Comparison of ENCODE assay signal across 8 cellular contexts in genomic region chr14:67411820-67412421, GRCh38.
A peak's percentile ranks its signal among the peaks of the same experiment; 100 is the strongest.
DNase-seq lines count a peak whose midpoint lies in the region; ATAC-seq, FAIRE-seq and TF ChIP-seq lines count a peak whose summit lies in the region.

Gene PLEK2 (minus strand): TSS chr14:67412165. CDS start chr14:67412059, 106 bp downstream.

- H3K27me3 ChIP-seq in ACC112 (ENCODE audit: insufficient read depth, low read length), result no peaks in the 10 kb centered on the region

- no peak for ATAC-seq in GM19023 (IDR thresholded peaks at IDR 0.05; ENCODE audit: unreplicated experiment)

- no peaks in the 10 kb centered on the region for H3K36me3 ChIP-seq in ACC112 (ENCODE audit: insufficient read depth, low read length)

- no peak for FAIRE-seq in GM19239 (lab: Jason Lieb, UNC)

- H3K4me1 ChIP-seq in ACC112 (ENCODE audit: control insufficient read depth, insufficient read depth, low read length, unreplicated experiment), result peaks cover 22% of the 10 kb centered on the region

- peak within 1 kb of the TSS; percentile 97 for H2AFZ ChIP-seq in ACC112 (ENCODE audit: low read length, unreplicated experiment)

- H3K79me2 ChIP-seq in ACC112 (ENCODE audit: control insufficient read depth, insufficient read depth, low read length, unreplicated experiment), result peaks cover 10% of the 10 kb centered on the region

- no peak within 1 kb of the TSS for H3K27ac ChIP-seq in ACC112 (ENCODE audit: low read depth, low read length)

- peak; percentile 74 to 87 for DNase-seq in NCI-H2081 (lab: John Stamatoyannopoulos, UW)
- peak; percentile 9 for DNase-seq in activated T-cell treated with anti-CD3 and anti-CD28 coated beads for 4 hours
- peak; percentile 33 for DNase-seq in fibroblast of mammary gland (ENCODE audit: low read depth)
- DNase-seq in retinal pigment epithelial cell (ENCODE audit: low read depth), result no peak
- DNase-seq in MV-4-11 (lab: John Stamatoyannopoulos, UW), result no peak
- DNase-seq in GM19239 (ENCODE audit: insufficient read length, low spot score), result no peak

- H3K4me3 ChIP-seq in ACC112 (ENCODE audit: low read depth, low read length), result peak within 1 kb of the TSS; percentile 87
- H3K4me3 ChIP-seq in fibroblast of mammary gland (ENCODE audit: control insufficient read depth, low read depth, low read length), result peak within 1 kb of the TSS; percentile 47
- H3K4me3 ChIP-seq in retinal pigment epithelial cell (ENCODE audit: low read length), result peak within 1 kb of the TSS; percentile 41

- TF ChIP-seq CTCF in fibroblast of mammary gland (conservative IDR thresholded peaks at IDR 0.05; ENCODE audit: control insufficient read depth, insufficient read depth, low read depth, low read length) (no peak), retinal pigment epithelial cell (conservative IDR thresholded peaks at IDR 0.05; ENCODE audit: low read depth, low read length) (no peak)

Comparison
In these comparisons a context has a peak if more than half of its experiments do, and no peak if none do; other contexts are left out.
1. DNase-seq: peak in NCI-H2081 (2 of 2), activated T-cell treated with anti-CD3 and anti-CD28 coated beads for 4 hours (single experiment) and fibroblast of mammary gland (single experiment); none in retinal pigment epithelial cell (single experiment), MV-4-11 (single experiment) and GM19239 (single experiment).
2. Peak in every context shown above with its lines, with median percentiles within 50 percentile points of each other: H3K4me3 ChIP-seq.